In genomic region chr22:19290400-19291217, GRCh38 we compare ENCODE assay signal across 8 cellular contexts. TPM values are rescaled to one million over a fixed set of nuclear protein-coding genes. Genes with fewer than 3 reads are reported as not detected.
DNase-seq lines count a peak whose midpoint lies in the region; ATAC-seq and TF ChIP-seq lines count a peak whose summit lies in the region.

No MANE protein-coding gene starts in this region.

- H3K27me3 ChIP-seq in heart right ventricle: no peaks in the 10 kb centered on the region

- peak overlapping the region; percentile 76 for H3K4me3 Mint-ChIP-seq in stimulated activated naive CD8-positive, alpha-beta T cell treated with anti-CD3 and anti-CD28 coated beads, Interleukin-15, Interleukin-2, amounts not matched to agents 100 ng/mL and 50 ng/mL, for 24 hours
- H3K4me3 Mint-ChIP-seq in activated CD4-positive, alpha-beta memory T cell treated with anti-CD3 and anti-CD28 coated beads for 36 hours: peak overlapping the region; percentile 73

- no peaks in the 10 kb centered on the region for H3K9me3 Mint-ChIP-seq in stimulated activated naive CD8-positive, alpha-beta T cell treated with anti-CD3 and anti-CD28 coated beads, Interleukin-15, Interleukin-2, amounts not matched to agents 100 ng/mL and 50 ng/mL, for 24 hours
- H3K9me3 Mint-ChIP-seq in activated CD4-positive, alpha-beta memory T cell treated with anti-CD3 and anti-CD28 coated beads for 36 hours: no peaks in the 10 kb centered on the region

- peak overlapping the region in 9 of 10 donors; percentile 67 to 90 (median 79) for H3K27ac ChIP-seq in heart right ventricle

- TF ChIP-seq CTCF in heart right ventricle (IDR thresholded peaks at IDR 0.05): no peak

- CTCF ChIA-PET in activated CD4-positive, alpha-beta memory T cell treated with anti-CD3 and anti-CD28 coated beads for 36 hours (lab: Charles Lee): interaction anchor here (0.9 kb wide), 1 partner anchor 112 kb away, joined by 5 read pairs; the partner anchor contains the start of gene SLC25A1

- no peaks in the 10 kb centered on the region for H3K36me3 Mint-ChIP-seq in stimulated activated naive CD8-positive, alpha-beta T cell treated with anti-CD3 and anti-CD28 coated beads, Interleukin-15, Interleukin-2, amounts not matched to agents 100 ng/mL and 50 ng/mL, for 24 hours (ENCODE audit: low read depth)
- no peaks in the 10 kb centered on the region for H3K36me3 Mint-ChIP-seq in activated CD4-positive, alpha-beta memory T cell treated with anti-CD3 and anti-CD28 coated beads for 36 hours

- WGBS in heart right ventricle, 2 donors: 18 to 22% methylated on average over 27 of the region's 27 CpGs

- H3K27ac Mint-ChIP-seq in stimulated activated naive CD8-positive, alpha-beta T cell treated with anti-CD3 and anti-CD28 coated beads, Interleukin-15, Interleukin-2, amounts not matched to agents 100 ng/mL and 50 ng/mL, for 24 hours: no peak overlapping the region
- H3K27ac Mint-ChIP-seq in activated CD4-positive, alpha-beta memory T cell treated with anti-CD3 and anti-CD28 coated beads for 36 hours: no peak overlapping the region

- no peak for ATAC-seq in stimulated activated naive CD8-positive, alpha-beta T cell treated with anti-CD3 and anti-CD28 coated beads, Interleukin-15, Interleukin-2, amounts not matched to agents 100 U/mL and 50 U/mL, for 24 hours
- peak in 7 of 8 donors; percentile 3 to 60 (median 25) for ATAC-seq in heart right ventricle
- no peak for ATAC-seq in HG03432 (IDR thresholded peaks at IDR 0.05; ENCODE audit: unreplicated experiment)

- no peak for DNase-seq in stimulated activated naive CD8-positive, alpha-beta T cell treated with anti-CD3 and anti-CD28 coated beads, Interleukin-15, Interleukin-2, amounts not matched to agents 100 U/mL and 50 U/mL, for 24 hours
- peak; percentile 15 for DNase-seq in activated CD4-positive, alpha-beta memory T cell treated with anti-CD3 and anti-CD28 coated beads for 36 hours
- DNase-seq in heart right ventricle (peak in 1 of 2 donors; percentile 16), skeletal muscle cell (ENCODE audit: low read depth) (no peak), posterior cingulate gyrus (no peak), CD1c-positive myeloid dendritic cell (ENCODE audit: extremely low spot score) (no peak)

- H3K27me3 Mint-ChIP-seq in stimulated activated naive CD8-positive, alpha-beta T cell treated with anti-CD3 and anti-CD28 coated beads, Interleukin-15, Interleukin-2, amounts not matched to agents 100 ng/mL and 50 ng/mL, for 24 hours: peaks cover 42% of the 10 kb centered on the region
- H3K27me3 Mint-ChIP-seq in activated CD4-positive, alpha-beta memory T cell treated with anti-CD3 and anti-CD28 coated beads for 36 hours: peaks cover 23% of the 10 kb centered on the region

- no peaks in the 10 kb centered on the region for H3K36me3 ChIP-seq in heart right ventricle

- H3K4me1 Mint-ChIP-seq in stimulated activated naive CD8-positive, alpha-beta T cell treated with anti-CD3 and anti-CD28 coated beads, Interleukin-15, Interleukin-2, amounts not matched to agents 100 ng/mL and 50 ng/mL, for 24 hours (ENCODE audit: low read depth): peaks cover 26% of the 10 kb centered on the region
- H3K4me1 Mint-ChIP-seq in activated CD4-positive, alpha-beta memory T cell treated with anti-CD3 and anti-CD28 coated beads for 36 hours (ENCODE audit: low read depth): peaks cover 16% of the 10 kb centered on the region

- H3K4me3 ChIP-seq in heart right ventricle: peak overlapping the region; percentile 72 to 99 (median 92)
- H3K4me3 ChIP-seq in skeletal muscle cell (ENCODE audit: low read depth, low read length): peak overlapping the region; percentile 83

- H3K9me3 ChIP-seq in heart right ventricle: no peaks in the 10 kb centered on the region

- POLR2A ChIA-PET in activated CD4-positive, alpha-beta memory T cell treated with anti-CD3 and anti-CD28 coated beads for 36 hours (lab: Charles Lee): interaction anchor here (1.8 kb wide), 1 partner anchor 157 kb away, joined by 3 read pairs; the partner anchor contains the start of gene C22orf39

- H3K4me1 ChIP-seq in heart right ventricle: peaks cover 6 to 55% (median 36%) of the 10 kb centered on the region in 9 donors

- intact Hi-C loops in activated CD4-positive, alpha-beta memory T cell treated with anti-CD3 and anti-CD28 coated beads for 36 hours (cut with micrococcal nuclease): loop anchor here (2.0 kb wide), 2 partner anchors 112 to 188 kb away; partner anchors contain the start of genes CDC45, SLC25A1 and UFD1
- intact Hi-C loops in heart right ventricle (cut with DNase I) (loop anchor here in 4 of 10 donors (5.0 to 10.0 kb wide), 7 partner anchors 73 to 184 kb away; partner anchors contain the start of genes C22orf39 (in 2 of the 4), HIRA (in 2 of the 4), MRPL40 (in 2 of the 4) and SLC25A1 (in 2 of the 4)), posterior cingulate gyrus (cut with DNase I) (loop anchor here (2.0 to 5.0 kb wide), 2 partner anchors 112 to 142 kb away; partner anchors contain the start of genes HIRA, MRPL40 and SLC25A1)

RNA-seq across cellular contexts. Expression of gene CLTCL1, which starts 0.9 kb away (rescaled TPM):
- total RNA-seq in activated CD4-positive, alpha-beta memory T cell treated with anti-CD3 and anti-CD28 coated beads for 36 hours: 1 to 10 TPM; 1.1 to 1.6 TPM
- total RNA-seq in heart right ventricle: 10 to 100 TPM in 8 of 10 donors, 1 to 10 TPM in 2; 7.1 to 21.9 (median 13.6) TPM
- 1 to 10 TPM; 5.4 to 9.9 TPM for polyA plus RNA-seq in heart right ventricle

Comparison
In these comparisons a context has a peak if more than half of its experiments do, and no peak if none do; other contexts are left out.
1. ATAC-seq: peak in heart right ventricle (7 of 8); none in stimulated activated naive CD8-positive, alpha-beta T cell treated with anti-CD3 and anti-CD28 coated beads, Interleukin-15, Interleukin-2, amounts not matched to agents 100 U/mL and 50 U/mL, for 24 hours (single experiment) and HG03432 (single experiment).